ENCODE assay signal across 12 cellular contexts in the genomic region with DNA sequence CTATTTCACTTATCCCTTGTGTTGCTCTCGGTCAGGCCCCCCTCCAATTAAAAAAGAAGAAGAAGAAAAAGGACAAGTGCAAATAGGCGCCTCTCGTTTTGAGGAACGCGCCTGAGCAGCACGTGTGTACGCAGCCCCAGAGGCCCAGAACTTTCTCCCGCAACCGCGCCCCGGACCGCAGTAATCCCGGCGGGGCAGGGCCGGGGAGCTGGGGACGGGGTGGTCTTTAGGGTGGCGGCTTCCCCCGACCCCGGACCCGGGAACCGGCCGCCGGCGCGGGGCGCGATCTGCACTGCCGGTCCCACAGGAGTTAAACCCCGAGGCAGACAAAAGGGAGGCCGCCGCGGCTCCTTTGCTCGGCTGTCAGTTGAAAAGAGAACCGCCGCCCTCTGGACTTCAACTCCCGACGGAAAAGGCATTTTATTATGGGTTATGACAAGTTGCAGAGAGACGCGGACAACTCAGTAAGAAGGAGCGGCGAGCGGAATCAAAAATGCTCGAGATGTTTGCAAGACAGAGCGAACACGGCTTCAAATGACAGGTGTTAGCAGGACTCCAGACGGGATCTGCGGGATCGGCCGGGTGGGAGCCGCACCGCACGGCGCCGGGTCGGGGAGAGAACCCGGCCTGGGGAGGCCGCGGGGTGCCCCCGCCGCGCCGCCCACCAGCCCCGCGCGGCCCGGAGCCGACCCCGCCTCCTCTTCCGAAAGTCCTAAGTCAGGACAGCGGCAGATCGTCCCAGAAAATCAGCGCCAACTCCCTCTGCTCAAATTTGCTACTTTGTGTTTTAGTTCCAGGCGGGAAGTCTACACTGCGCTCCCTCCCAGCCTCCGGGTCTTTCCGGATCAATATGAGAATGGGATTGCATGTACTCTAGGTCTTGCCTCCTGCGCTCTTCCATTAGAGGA.
DNase-seq lines count a peak whose midpoint lies in the region; ATAC-seq and TF ChIP-seq lines count a peak whose summit lies in the region.
"Had no signal": no experiment of that assay in that cellular context is flagged by ENCODE, and none has a peak within 500 bp of the region (broad histone marks: within the 10 kb centered on the region; RNA-seq: fewer than 3 reads in every experiment).

No MANE protein-coding gene starts in this region.

- peaks cover 65% of the 10 kb centered on the region for H3K27me3 Mint-ChIP-seq in CD8-positive, alpha-beta T cell (ENCODE audit: low read depth)

- H3K4me3 ChIP-seq in Panc1 (ENCODE audit: low read depth in 2 of 2, low read length in 2 of 2) (peak overlapping the region; percentile 25 to 29), left ventricle myocardium inferior (peak overlapping the region; percentile 59), trophoblast cell (ENCODE audit: low read depth, low read length) (no peak overlapping the region)
- H3K4me3 ChIP-seq in CD8-positive, alpha-beta T cell (ENCODE audit: low read depth, low read length): no peak overlapping the region

- no peak overlapping the region for H3K14ac ChIP-seq in trophoblast cell (ENCODE audit: low read length)

- H3K4me1 Mint-ChIP-seq in CD8-positive, alpha-beta T cell (ENCODE audit: low read depth): peaks cover 3% of the 10 kb centered on the region

- no CpG with 5 or more reads among the region's 77 CpGs for WGBS in trophoblast cell (ENCODE audit: extremely low coverage, insufficient coverage, insufficient read length)

- H3K27ac ChIP-seq in Panc1 (ENCODE audit: low read length) (no peak overlapping the region), left ventricle myocardium inferior (replicated peaks) (no peak overlapping the region), trophoblast cell (ENCODE audit: low read depth, low read length) (no peak overlapping the region)
- H3K27ac ChIP-seq in CD8-positive, alpha-beta T cell (ENCODE audit: low read depth, low read length): no peak overlapping the region

- H3K4me3 Mint-ChIP-seq in CD8-positive, alpha-beta T cell: no peak overlapping the region

- intact Hi-C loops in Panc1 (cut with micrococcal nuclease; ENCODE audit: unreplicated experiment) (no loop called here), left ventricle myocardium inferior (cut with micrococcal nuclease) (no loop called here)
- intact Hi-C loops in CD8-positive, alpha-beta T cell (cut with DNase I, micrococcal nuclease): no loop called here

- H3K27me3 ChIP-seq in Panc1 (ENCODE audit: control insufficient read depth, insufficient read depth, low read length) (peaks cover 39% of the 10 kb centered on the region), left ventricle myocardium inferior (ENCODE audit: low read depth) (peaks cover 96% of the 10 kb centered on the region), trophoblast cell (ENCODE audit: insufficient read depth, low read length) (peaks cover 45% of the 10 kb centered on the region)
- H3K27me3 ChIP-seq in CD8-positive, alpha-beta T cell (ENCODE audit: insufficient read depth, low read length): peaks cover 11% of the 10 kb centered on the region

- H4K8ac ChIP-seq in trophoblast cell (ENCODE audit: low read depth, low read length): no peak overlapping the region

- H2AFZ ChIP-seq in trophoblast cell (ENCODE audit: insufficient read depth, low read length, poor library complexity): peak overlapping the region; percentile 27

- peak overlapping the region; percentile 56 for H3K4me2 ChIP-seq in trophoblast cell (ENCODE audit: low read length)

- H2BK120ac ChIP-seq in trophoblast cell (ENCODE audit: insufficient read depth, low read length, poor library complexity): no peak overlapping the region

- no peak overlapping the region for H4K12ac ChIP-seq in trophoblast cell (ENCODE audit: low read depth, low read length)

- no peak overlapping the region for H2AK5ac ChIP-seq in trophoblast cell (ENCODE audit: low read length)

- DNase-seq in EH (ENCODE audit: low read depth) (peak; percentile 16), Panc1 (ENCODE audit: low read depth, low spot score) (no peak), left ventricle myocardium inferior (no peak), trophoblast cell (peak; percentile 21 to 51), COLO668 (lab: John Stamatoyannopoulos, UW; ENCODE audit: unreplicated experiment) (no peak), islet precursor cell (no peak)
- DNase-seq in activated naive CD4-positive, alpha-beta T cell treated with anti-CD3 and anti-CD28 coated beads, Interleukin-2, amount 50 U/mL, for 72 hours (ENCODE audit: low spot score in 2 of 2): no peak
- no peak for DNase-seq in CD8-positive, alpha-beta T cell
- DNase-seq: activated CD8-positive, alpha-beta memory T cell treated with anti-CD3 and anti-CD28 coated beads, Interleukin-2, amount 50 U/mL, for 4 hours; COR-L47; effector CD8-positive, alpha-beta T cell; NCI-H1417 treated with DMSO at 0.1 percent for 48 hours had no signal

- no peaks in the 10 kb centered on the region for H3K79me1 ChIP-seq in trophoblast cell (ENCODE audit: low read length)

- H3K4me1 ChIP-seq in Panc1 (ENCODE audit: control insufficient read depth, insufficient read depth, low read length) (0 out of 2 replicates have a peak, but pooled peaks cover 3% of the 10 kb centered on the region), left ventricle myocardium inferior (peaks cover 19% of the 10 kb centered on the region), trophoblast cell (ENCODE audit: control insufficient read depth in 1 of 2, insufficient read depth in 2 of 2, low read length in 2 of 2) (peaks cover 4 to 5% of the 10 kb centered on the region in 2 experiments)
- H3K4me1 ChIP-seq in CD8-positive, alpha-beta T cell (ENCODE audit: insufficient read depth, low read length): no peaks in the 10 kb centered on the region

- H3K9ac ChIP-seq in trophoblast cell (ENCODE audit: low read length): no peak overlapping the region

- no peaks in the 10 kb centered on the region for H3K79me2 ChIP-seq in trophoblast cell (ENCODE audit: control insufficient read depth, insufficient read depth, low read length, poor library complexity)

- no peak overlapping the region for H3K18ac ChIP-seq in trophoblast cell (ENCODE audit: low read length)

- ATAC-seq in Panc1: peak; percentile 73
- no peak for ATAC-seq in activated naive CD4-positive, alpha-beta T cell treated with anti-CD3 and anti-CD28 coated beads, Interleukin-2, amount 50 U/mL, for 72 hours
- no peak for ATAC-seq in CD8-positive, alpha-beta T cell

- POLR2A ChIA-PET in Panc1 (lab: Charles Lee): no interaction called here
- POLR2A ChIA-PET in CD8-positive, alpha-beta T cell (lab: Charles Lee): no interaction called here

- CTCF ChIA-PET in Panc1 (lab: Charles Lee): no interaction called here
- CTCF ChIA-PET in CD8-positive, alpha-beta T cell (lab: Charles Lee): no interaction called here

- H3K36me3 Mint-ChIP-seq in activated naive CD4-positive, alpha-beta T cell treated with anti-CD3 and anti-CD28 coated beads, Interleukin-2, amount 50 U/mL, for 72 hours: peaks cover 0 to 18% of the 10 kb centered on the region in 2 donors
- H3K36me3 Mint-ChIP-seq in CD8-positive, alpha-beta T cell: no peaks in the 10 kb centered on the region

- no peak overlapping the region for H3K23ac ChIP-seq in trophoblast cell (ENCODE audit: low read length)

- BruUV-seq in Panc1 (replicated peaks; lab: Mats Ljungman, UMichigan): no TSS peak

- H2BK5ac ChIP-seq in trophoblast cell (ENCODE audit: low read depth, low read length, poor library complexity): no peak overlapping the region

- H3K9me3 ChIP-seq in Panc1 (ENCODE audit: control insufficient read depth, insufficient read depth, low read depth, low read length): no peaks in the 10 kb centered on the region
- no peaks in the 10 kb centered on the region for H3K9me3 ChIP-seq in left ventricle myocardium inferior (replicated peaks)
- no peaks in the 10 kb centered on the region for H3K9me3 ChIP-seq in trophoblast cell (ENCODE audit: insufficient read depth, low read depth, low read length)
- no peaks in the 10 kb centered on the region for H3K9me3 ChIP-seq in CD8-positive, alpha-beta T cell (ENCODE audit: low read length)

- peaks cover 0 to 5% of the 10 kb centered on the region in 2 donors for H3K9me3 Mint-ChIP-seq in activated naive CD4-positive, alpha-beta T cell treated with anti-CD3 and anti-CD28 coated beads, Interleukin-2, amount 50 U/mL, for 72 hours
- H3K9me3 Mint-ChIP-seq in CD8-positive, alpha-beta T cell: no peaks in the 10 kb centered on the region

- H4K91ac ChIP-seq in trophoblast cell (ENCODE audit: low read depth, low read length): no peak overlapping the region

- peak overlapping the region in 1 of 2 donors; percentile 88 for H3K27ac Mint-ChIP-seq in activated naive CD4-positive, alpha-beta T cell treated with anti-CD3 and anti-CD28 coated beads, Interleukin-2, amount 50 U/mL, for 72 hours
- H3K27ac Mint-ChIP-seq in CD8-positive, alpha-beta T cell: no peak overlapping the region

- H3K36me3 ChIP-seq in Panc1 (ENCODE audit: control insufficient read depth, insufficient read depth, low read length) (no peaks in the 10 kb centered on the region), left ventricle myocardium inferior (no peaks in the 10 kb centered on the region), trophoblast cell (ENCODE audit: control insufficient read depth in 1 of 2, insufficient read depth in 2 of 2, low read length in 2 of 2) (no peaks in the 10 kb centered on the region)
- no peaks in the 10 kb centered on the region for H3K36me3 ChIP-seq in CD8-positive, alpha-beta T cell (ENCODE audit: insufficient read depth, low read length)

- TF ChIP-seq CTCF in Panc1 (IDR thresholded peaks at IDR 0.05) (no peak), left ventricle myocardium inferior (IDR thresholded peaks at IDR 0.05; ENCODE audit: borderline replicate concordance) (no peak)
- TF ChIP-seq CTCF in CD8-positive, alpha-beta T cell (IDR thresholded peaks at IDR 0.05): no peak

- no peak overlapping the region for H3K4ac ChIP-seq in trophoblast cell (ENCODE audit: low read depth, low read length)

- in situ Hi-C loops in Panc1 (cut with HindIII; ENCODE audit: low pct_unique_long_range_greater_than_20kb, low sequenced_read_pairs): no loop called here

- no peak overlapping the region for H2BK12ac ChIP-seq in trophoblast cell (ENCODE audit: low read length)

Comparison
In these comparisons a context has a peak if more than half of its experiments do, and no peak if none do; other contexts are left out.
1. DNase-seq: peak in EH (single experiment) and trophoblast cell (2 of 2); none in Panc1 (single experiment), left ventricle myocardium inferior (single experiment), COLO668 (single experiment), islet precursor cell (single experiment), activated naive CD4-positive, alpha-beta T cell treated with anti-CD3 and anti-CD28 coated beads, Interleukin-2, amount 50 U/mL, for 72 hours (0 of 2) and CD8-positive, alpha-beta T cell (0 of 7).
2. H3K4me3 ChIP-seq: peak in Panc1 (2 of 2) and left ventricle myocardium inferior (single experiment); none in trophoblast cell (single experiment) and CD8-positive, alpha-beta T cell (single experiment).